In the genomic region with DNA sequence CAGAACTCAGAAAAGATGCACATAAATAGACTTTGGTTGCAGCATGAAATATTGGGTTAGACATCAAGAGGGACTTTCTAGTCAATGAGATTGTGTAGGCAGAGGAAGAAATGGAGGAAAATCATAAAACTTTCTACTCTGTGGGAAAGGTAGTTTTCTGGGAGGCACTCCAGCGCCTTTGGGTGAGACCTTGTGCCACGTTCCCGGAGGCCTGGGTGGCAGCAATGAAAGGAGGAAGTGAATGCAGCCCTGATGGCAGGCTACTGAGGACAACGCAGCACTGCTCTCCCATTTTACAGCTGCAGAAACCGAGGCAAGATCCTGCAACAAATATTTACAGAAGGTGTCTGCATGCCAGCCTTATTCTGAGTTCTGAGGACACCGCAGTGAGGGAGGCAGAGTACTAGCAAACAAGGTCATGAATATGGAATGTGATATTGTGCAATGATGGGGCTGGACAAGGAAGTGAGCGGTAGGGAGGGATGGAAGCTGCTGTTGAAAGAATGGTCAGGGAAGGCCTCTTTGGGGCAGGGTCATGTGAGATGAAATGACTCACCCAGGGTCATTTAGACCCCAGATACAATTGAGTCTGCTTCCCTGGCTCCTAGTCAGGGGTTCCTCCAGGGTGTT, we compare ENCODE assay signal across 1 cellular context.
A peak's percentile ranks its signal among the peaks of the same experiment; 100 is the strongest.
TF ChIP-seq lines count a peak whose summit lies in the region.

No MANE protein-coding gene starts in this region.

TF ChIP-seq in H1, 55 proteins besides CTCF, POLR2A, EP300 and RAD21:
- TF ChIP-seq KDM1A (IDR thresholded peaks at IDR 0.05; ENCODE audit: borderline replicate concordance, low read length) (peak; percentile 87), PHF8 (conservative IDR thresholded peaks at IDR 0.05; ENCODE audit: low read depth, low read length) (no peak), CREB1 (IDR thresholded peaks at IDR 0.05) (no peak), CBX8 (IDR thresholded peaks at IDR 0.05; ENCODE audit: borderline replicate concordance, low read depth, low read length) (no peak), CEBPB (IDR thresholded peaks at IDR 0.05; ENCODE audit: low read depth, low read length) (peak; percentile 66; the same call in 1 of the 2 replicates), HDAC2 (IDR thresholded peaks at IDR 0.05; ENCODE audit: borderline replicate concordance in 1 of 2, low read depth in 2 of 2, low read length in 2 of 2) (peak in 1 of 2 experiments; percentile 92; a peak in 1 of 4 replicates), CHD2 (IDR thresholded peaks at IDR 0.05; ENCODE audit: low read length) (no peak), NRF1 (IDR thresholded peaks at IDR 0.05; ENCODE audit: low read depth, low read length) (no peak)
